21 cellular contexts compared by ENCODE assay signal in genomic region chr18:11819938-11820337, GRCh38.
"Had no signal": no experiment of that assay in that cellular context is flagged by ENCODE, and none has a peak within 500 bp of the region (broad histone marks: within the 10 kb centered on the region; RNA-seq: fewer than 3 reads in every experiment).

No MANE protein-coding gene starts in this region.

- H3K27me3 ChIP-seq: dorsolateral prefrontal cortex, esophagus squamous epithelium, gastrocnemius medialis, heart right ventricle, left lung had no signal

- H3K4me3 ChIP-seq: coronary artery, dorsolateral prefrontal cortex, esophagus squamous epithelium, gastrocnemius medialis, heart right ventricle, left lung, lower lobe of right lung had no signal

- H3K4me1 ChIP-seq: esophagus squamous epithelium, gastrocnemius medialis, heart right ventricle, left lung, lower lobe of right lung had no signal

- H3K36me3 ChIP-seq: esophagus squamous epithelium, gastrocnemius medialis, heart right ventricle, left lung, lower lobe of right lung had no signal

- DNase-seq: dermis blood vessel endothelial cell; dorsolateral prefrontal cortex; effector CD4-positive, alpha-beta T cell; effector memory CD4-positive, alpha-beta T cell; erythroblast; esophagus squamous epithelium; foreskin fibroblast; foreskin melanocyte; gastrocnemius medialis; glutamatergic neuron; head of caudate nucleus; heart right ventricle; hippocampal formation; left cardiac atrium; left lung; left ventricle myocardium superior; lower lobe of right lung; mesenchymal stem cell; midbrain had no signal

- H3K9me3 ChIP-seq: esophagus squamous epithelium, left lung, lower lobe of right lung had no signal

- H3K27ac ChIP-seq: coronary artery, dorsolateral prefrontal cortex, epithelial cell of prostate, esophagus squamous epithelium, gastrocnemius medialis, heart right ventricle, left lung, lower lobe of right lung had no signal
